8 cellular contexts compared by ENCODE assay signal in genomic region chr1:55584521-55585401, GRCh38.
A peak's percentile ranks its signal among the peaks of the same experiment; 100 is the strongest.
DNase-seq lines count a peak whose midpoint lies in the region; ATAC-seq and TF ChIP-seq lines count a peak whose summit lies in the region.

No MANE protein-coding gene starts in this region.

- peak; percentile 40 for TF ChIP-seq CTCF in AG10803 (conservative IDR thresholded peaks at IDR 0.05; ENCODE audit: low read length)

- DNase-seq in AG10803 (ENCODE audit: low read depth) (peak; percentile 57), NCI-H1694 (lab: John Stamatoyannopoulos, UW) (peak; percentile 83), cerebellar cortex (ENCODE audit: low spot score) (peak; percentile 25), myocyte (ENCODE audit: low read depth) (peak; percentile 65), H4 (ENCODE audit: low spot score) (no peak), NCI-H146 (lab: John Stamatoyannopoulos, UW) (no peak), RPMI8226 (no peak)

- H3K4me3 ChIP-seq in AG10803 (ENCODE audit: low read length) = no peak overlapping the region

- no peak for ATAC-seq in GM21529 (IDR thresholded peaks at IDR 0.05; ENCODE audit: unreplicated experiment)

Comparison
In these comparisons a context has a peak if more than half of its experiments do, and no peak if none do; other contexts are left out.
1. DNase-seq: peak in AG10803 (single experiment), NCI-H1694 (single experiment), cerebellar cortex (single experiment) and myocyte (single experiment); none in H4 (single experiment), NCI-H146 (single experiment) and RPMI8226 (single experiment).